In the genomic region with DNA sequence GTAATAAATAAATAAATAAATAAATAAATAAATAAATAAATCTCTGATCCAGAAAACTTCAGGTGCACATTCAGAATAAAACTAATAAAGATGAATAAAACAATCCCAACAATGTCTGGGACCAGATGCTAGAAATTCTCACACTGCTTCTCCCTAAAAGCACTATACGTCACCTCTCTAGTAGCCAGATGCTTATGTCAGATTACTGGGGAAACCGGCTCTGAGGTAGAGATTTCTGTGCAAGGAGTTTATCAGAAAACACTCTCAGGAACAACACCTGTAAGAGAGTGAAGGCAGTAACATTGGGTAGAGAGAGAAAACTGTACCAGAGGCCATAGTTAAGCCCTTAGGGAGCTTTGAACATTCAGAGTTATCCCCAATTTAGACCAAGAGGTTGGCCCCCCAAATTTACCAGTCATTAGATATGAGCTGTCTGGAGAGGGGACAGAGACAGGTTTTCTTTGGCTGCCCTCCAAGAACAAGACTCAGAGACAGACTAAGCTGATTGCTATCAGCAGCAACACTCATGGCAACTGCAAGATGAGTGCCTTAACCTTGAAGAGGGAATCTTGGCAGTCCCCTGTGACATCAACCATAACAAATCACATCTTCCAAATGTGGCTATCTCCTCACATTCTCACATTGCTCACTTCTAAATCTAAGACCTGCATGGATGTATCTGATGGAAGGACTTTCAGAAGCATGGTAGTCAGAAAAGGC, we compare ENCODE assay signal across 1 cellular context.
TF ChIP-seq lines count a peak whose summit lies in the region.

No MANE protein-coding gene starts in this region.

TF ChIP-seq in HEK293, 187 proteins besides CTCF, POLR2A, EP300 and RAD21 (continued from another document):
- TF ChIP-seq BCL6B (tag by site-specific recombination; IDR thresholded peaks at IDR 0.05) (no peak), ZNF169 (tag by site-specific recombination; IDR thresholded peaks at IDR 0.05) (no peak), ZBTB1 (tag by site-specific recombination; IDR thresholded peaks at IDR 0.05) (no peak), MZF1 (tag by site-specific recombination; IDR thresholded peaks at IDR 0.05; ENCODE audit: borderline replicate concordance) (0 out of 2 replicates have a peak, but pooled peaks have one; percentile 28), ZNF521 (tag by site-specific recombination; IDR thresholded peaks at IDR 0.05) (no peak), ZNF558 (tag by site-specific recombination; IDR thresholded peaks at IDR 0.05) (no peak), SP2 (tag by site-specific recombination; IDR thresholded peaks at IDR 0.05) (no peak), KLF16 (tag by site-specific recombination; IDR thresholded peaks at IDR 0.05) (no peak), ZNF302 (tag by site-specific recombination; IDR thresholded peaks at IDR 0.05; ENCODE audit: low read depth) (no peak), ZNF747 (tag by site-specific recombination; IDR thresholded peaks at IDR 0.05) (no peak), ZSCAN4 (tag by site-specific recombination; IDR thresholded peaks at IDR 0.05) (no peak), ZBTB17 (tag by site-specific recombination; IDR thresholded peaks at IDR 0.05) (no peak), ZSCAN16 (tag by site-specific recombination; IDR thresholded peaks at IDR 0.05) (no peak), ZNF658 (tag by site-specific recombination; IDR thresholded peaks at IDR 0.05) (no peak), ZNF398 (tag by site-specific recombination; IDR thresholded peaks at IDR 0.05) (no peak), ZNF510 (tag by site-specific recombination; IDR thresholded peaks at IDR 0.05; ENCODE audit: insufficient replicate concordance) (peak; percentile 12), TRIM28 (IDR thresholded peaks at IDR 0.05; ENCODE audit: borderline replicate concordance, low read length) (0 out of 2 replicates have a peak, but pooled peaks have one; percentile 38), ZNF792 (tag by site-specific recombination; IDR thresholded peaks at IDR 0.05) (no peak)
